ENCODE assay signal across 14 cellular contexts in the genomic region with DNA sequence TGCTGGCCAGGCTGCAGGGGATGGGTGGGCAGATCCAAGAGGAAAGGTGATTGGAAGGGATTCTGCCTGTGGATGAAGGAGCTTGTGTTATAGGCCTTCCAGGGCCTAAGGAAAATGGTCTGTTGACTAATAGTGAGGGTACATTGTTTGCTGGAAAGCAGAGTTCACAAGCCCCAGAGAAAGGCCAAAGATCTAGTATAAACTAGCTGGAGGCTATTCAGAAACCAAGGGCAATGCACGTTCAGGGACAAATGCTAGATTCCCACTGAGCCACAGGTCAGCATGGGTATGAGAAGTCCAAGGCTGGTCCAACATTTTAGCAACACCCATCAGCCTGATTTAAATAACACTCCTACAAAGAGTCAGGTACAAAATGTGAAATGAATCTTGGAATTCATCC.
"Had no signal": no experiment of that assay in that cellular context is flagged by ENCODE, and none has a peak within 500 bp of the region (broad histone marks: within the 10 kb centered on the region; RNA-seq: fewer than 3 reads in every experiment).

No MANE protein-coding gene starts in this region.

- H3K36me3 ChIP-seq: ovary, transverse colon had no signal

- H3K4me1 Mint-ChIP-seq: activated CD4-positive, alpha-beta T cell treated with anti-CD3 and anti-CD28 coated beads, Interleukin-2, amount 10 ng/mL, durations not matched to agents 24 days and 14 days; activated T-helper 17 cell treated with anti-CD3 and anti-CD28 coated beads, Interleukin-2, amount 50 U/mL, for 72 hours; stimulated activated effector memory CD8-positive, alpha-beta T cell treated with anti-CD3 and anti-CD28 coated beads, Interleukin-12 subunit alpha, Interleukin-12 subunit beta, amount 100 ng/mL, for 72 hours; WTC11 had no signal

- H3K9me3 Mint-ChIP-seq: activated CD4-positive, alpha-beta T cell treated with anti-CD3 and anti-CD28 coated beads, Interleukin-2, amount 10 ng/mL, durations not matched to agents 24 days and 14 days; activated naive CD4-positive, alpha-beta T cell treated with anti-CD3 and anti-CD28 coated beads for 36 hours; activated T-helper 17 cell treated with anti-CD3 and anti-CD28 coated beads, Interleukin-2, amount 50 U/mL, for 72 hours; T-helper 1 cell treated with Interleukin-12 subunit alpha and Interleukin-12 subunit beta and Interleukin-4 antibody, amounts not matched to agents 30 μg/mL and 1 μg/mL, for 36 hours had no signal

- H3K27ac ChIP-seq: epithelial cell of prostate, transverse colon had no signal

- H3K4me3 ChIP-seq: ovary, transverse colon had no signal

- H3K27me3 ChIP-seq: ovary, transverse colon had no signal

- DNase-seq: activated CD4-positive, alpha-beta T cell treated with anti-CD3 and anti-CD28 coated beads, Interleukin-2, amount 10 ng/mL, durations not matched to agents 24 days and 14 days; activated naive CD4-positive, alpha-beta T cell treated with anti-CD3 and anti-CD28 coated beads for 36 hours; central memory CD4-positive, alpha-beta T cell; effector memory CD4-positive, alpha-beta T cell; hippocampal formation; kidney glomerular epithelial cell; transverse colon had no signal

- H3K27ac Mint-ChIP-seq: activated CD4-positive, alpha-beta T cell treated with anti-CD3 and anti-CD28 coated beads, Interleukin-2, amount 10 ng/mL, durations not matched to agents 24 days and 14 days; activated naive CD4-positive, alpha-beta T cell treated with anti-CD3 and anti-CD28 coated beads for 36 hours; activated T-helper 17 cell treated with anti-CD3 and anti-CD28 coated beads, Interleukin-2, amount 50 U/mL, for 72 hours; natural killer cell treated with Interleukin-12 subunit alpha and Interleukin-12 subunit beta and Interleukin-15 and Interleukin-18, amount 100 ng/mL, for 72 hours; stimulated activated effector memory CD8-positive, alpha-beta T cell treated with anti-CD3 and anti-CD28 coated beads, Interleukin-12 subunit alpha, Interleukin-12 subunit beta, amount 100 ng/mL, for 72 hours; T-helper 1 cell treated with Interleukin-12 subunit alpha and Interleukin-12 subunit beta and Interleukin-4 antibody, amounts not matched to agents 30 μg/mL and 1 μg/mL, for 36 hours; WTC11 had no signal

- ATAC-seq: activated T-helper 17 cell treated with anti-CD3 and anti-CD28 coated beads, Interleukin-2, amount 50 U/mL, for 72 hours; natural killer cell treated with Interleukin-12 subunit alpha and Interleukin-12 subunit beta and Interleukin-15 and Interleukin-18, amount 100 ng/mL, for 72 hours; stimulated activated effector memory CD8-positive, alpha-beta T cell treated with anti-CD3 and anti-CD28 coated beads, Interleukin-12 subunit alpha, Interleukin-12 subunit beta, amount 100 ng/mL, for 72 hours; WTC11 had no signal

- H3K9me3 ChIP-seq: ovary, transverse colon had no signal

- H3K4me3 Mint-ChIP-seq: activated CD4-positive, alpha-beta T cell treated with anti-CD3 and anti-CD28 coated beads, Interleukin-2, amount 10 ng/mL, durations not matched to agents 24 days and 14 days; activated naive CD4-positive, alpha-beta T cell treated with anti-CD3 and anti-CD28 coated beads for 36 hours; activated T-helper 17 cell treated with anti-CD3 and anti-CD28 coated beads, Interleukin-2, amount 50 U/mL, for 72 hours; natural killer cell treated with Interleukin-12 subunit alpha and Interleukin-12 subunit beta and Interleukin-15 and Interleukin-18, amount 100 ng/mL, for 72 hours; stimulated activated effector memory CD8-positive, alpha-beta T cell treated with anti-CD3 and anti-CD28 coated beads, Interleukin-12 subunit alpha, Interleukin-12 subunit beta, amount 100 ng/mL, for 72 hours; T-helper 1 cell treated with Interleukin-12 subunit alpha and Interleukin-12 subunit beta and Interleukin-4 antibody, amounts not matched to agents 30 μg/mL and 1 μg/mL, for 36 hours; WTC11 had no signal

- H3K36me3 Mint-ChIP-seq: natural killer cell treated with Interleukin-12 subunit alpha and Interleukin-12 subunit beta and Interleukin-15 and Interleukin-18, amount 100 ng/mL, for 72 hours; stimulated activated effector memory CD8-positive, alpha-beta T cell treated with anti-CD3 and anti-CD28 coated beads, Interleukin-12 subunit alpha, Interleukin-12 subunit beta, amount 100 ng/mL, for 72 hours; WTC11 had no signal
